In genomic region chr5:10631597-10631996, GRCh38 we compare ENCODE assay signal across 10 cellular contexts.
DNase-seq lines count a peak whose midpoint lies in the region; ATAC-seq and TF ChIP-seq lines count a peak whose summit lies in the region.
"Had no signal": no experiment of that assay in that cellular context is flagged by ENCODE, and none has a peak within 500 bp of the region (broad histone marks: within the 10 kb centered on the region; RNA-seq: fewer than 3 reads in every experiment).

No MANE protein-coding gene starts in this region.

- DNase-seq in activated T-cell treated with anti-CD3 and anti-CD28 coated beads, Interleukin-2, amount 50 U/mL, for 24 hours: no peak
- DNase-seq in activated T-cell treated with anti-CD3 and anti-CD28 coated beads, Interleukin-2, amount 50 U/mL, for 1 hour: no peak
- DNase-seq in stimulated activated naive CD8-positive, alpha-beta T cell treated with anti-CD3 and anti-CD28 coated beads, Interleukin-15, amount 100 ng/mL, for 72 hours: no peak
- no peak for DNase-seq in GM19238 (ENCODE audit: insufficient read length, low spot score)
- no peak for DNase-seq in esophagus muscularis mucosa (ENCODE audit: extremely low spot score)
- DNase-seq in NCI-H2227 treated with DMSO at 0.1 percent for 48 hours (lab: John Stamatoyannopoulos, UW): no peak
- DNase-seq: hippocampal formation, testis had no signal

- peaks cover 81% of the 10 kb centered on the region for H3K79me2 ChIP-seq in OCI-LY3 (ENCODE audit: low read length)

- peak overlapping the region; percentile 71 for H3K4me3 ChIP-seq in OCI-LY3 (ENCODE audit: low read length)
- H3K4me3 ChIP-seq in esophagus muscularis mucosa: no peak overlapping the region
- H3K4me3 ChIP-seq: testis had no signal

- peaks cover 90% of the 10 kb centered on the region for H3K4me1 ChIP-seq in OCI-LY3 (ENCODE audit: low read length)
- H3K4me1 ChIP-seq in esophagus muscularis mucosa: peaks cover 11 to 26% (median 18%) of the 10 kb centered on the region in 4 donors

- H3K27ac ChIP-seq in OCI-LY3 (ENCODE audit: low read length) (peak overlapping the region; percentile 99), esophagus muscularis mucosa (replicated peaks in 1 of 4) (no peak overlapping the region)
- H3K27ac ChIP-seq: testis had no signal

- no peaks in the 10 kb centered on the region for H3K36me3 Mint-ChIP-seq in activated T-cell treated with anti-CD3 and anti-CD28 coated beads, Interleukin-2, amount 50 U/mL, for 24 hours (ENCODE audit: low read depth)

- peak overlapping the region; percentile 62 for H3K4me3 Mint-ChIP-seq in activated T-cell treated with anti-CD3 and anti-CD28 coated beads, Interleukin-2, amount 50 U/mL, for 24 hours
- H3K4me3 Mint-ChIP-seq in stimulated activated naive CD8-positive, alpha-beta T cell treated with anti-CD3 and anti-CD28 coated beads, Interleukin-15, amount 100 ng/mL, for 72 hours: peak overlapping the region; percentile 59 to 69

- TF ChIP-seq CTCF in OCI-LY3 (IDR thresholded peaks at IDR 0.05; ENCODE audit: low read depth, low read length): no peak
- no peak for TF ChIP-seq CTCF in esophagus muscularis mucosa (IDR thresholded peaks at IDR 0.05)

- peak overlapping the region; percentile 90 for H3K27ac Mint-ChIP-seq in activated T-cell treated with anti-CD3 and anti-CD28 coated beads, Interleukin-2, amount 50 U/mL, for 24 hours
- H3K27ac Mint-ChIP-seq in stimulated activated naive CD8-positive, alpha-beta T cell treated with anti-CD3 and anti-CD28 coated beads, Interleukin-15, amount 100 ng/mL, for 72 hours: peak overlapping the region in 1 of 2 donors; percentile 28

- TF ChIP-seq EP300 in esophagus muscularis mucosa (IDR thresholded peaks at IDR 0.05): no peak

- intact Hi-C loops in esophagus muscularis mucosa (cut with DNase I): no loop called here

- H3K9me3 Mint-ChIP-seq in activated T-cell treated with anti-CD3 and anti-CD28 coated beads, Interleukin-2, amount 50 U/mL, for 24 hours: no peaks in the 10 kb centered on the region
- H3K9me3 Mint-ChIP-seq in stimulated activated naive CD8-positive, alpha-beta T cell treated with anti-CD3 and anti-CD28 coated beads, Interleukin-15, amount 100 ng/mL, for 72 hours: peaks cover 8 to 11% of the 10 kb centered on the region in 2 donors

- H3K27me3 Mint-ChIP-seq in activated T-cell treated with anti-CD3 and anti-CD28 coated beads, Interleukin-2, amount 50 U/mL, for 24 hours: peaks cover 20% of the 10 kb centered on the region
- peaks cover 20% of the 10 kb centered on the region for H3K27me3 Mint-ChIP-seq in stimulated activated naive CD8-positive, alpha-beta T cell treated with anti-CD3 and anti-CD28 coated beads, Interleukin-15, amount 100 ng/mL, for 72 hours

- peaks cover 65% of the 10 kb centered on the region for H3K4me1 Mint-ChIP-seq in activated T-cell treated with anti-CD3 and anti-CD28 coated beads, Interleukin-2, amount 50 U/mL, for 24 hours (ENCODE audit: low read depth)
- H3K4me1 Mint-ChIP-seq in stimulated activated naive CD8-positive, alpha-beta T cell treated with anti-CD3 and anti-CD28 coated beads, Interleukin-15, amount 100 ng/mL, for 72 hours: peaks cover 96% of the 10 kb centered on the region

- H3K9ac ChIP-seq in OCI-LY3 (ENCODE audit: low read length): peak overlapping the region; percentile 86

- no peaks in the 10 kb centered on the region for H4K20me1 ChIP-seq in OCI-LY3 (ENCODE audit: insufficient read depth, low read length)

- H3K27me3 ChIP-seq in OCI-LY3 (ENCODE audit: low read depth, low read length) (no peaks in the 10 kb centered on the region), esophagus muscularis mucosa (peaks cover 0 to 36% (median 0%) of the 10 kb centered on the region in 4 donors)
- H3K27me3 ChIP-seq: testis had no signal

- H3K9me3 ChIP-seq in OCI-LY3 (ENCODE audit: insufficient read depth, low read length): no peaks in the 10 kb centered on the region
- no peaks in the 10 kb centered on the region for H3K9me3 ChIP-seq in esophagus muscularis mucosa
- H3K9me3 ChIP-seq: testis had no signal

- ATAC-seq in HG02852 (IDR thresholded peaks at IDR 0.05; ENCODE audit: unreplicated experiment): peak; percentile 5
- no peak for ATAC-seq in stimulated activated naive CD8-positive, alpha-beta T cell treated with anti-CD3 and anti-CD28 coated beads, Interleukin-15, amount 100 ng/mL, for 72 hours

- no peak overlapping the region for H2AFZ ChIP-seq in OCI-LY3 (ENCODE audit: low read depth, low read length)

- H3K4me2 ChIP-seq in OCI-LY3 (ENCODE audit: low read length): peak overlapping the region; percentile 88

- 91% methylated on average over 14 of the region's 15 CpGs for WGBS in esophagus muscularis mucosa

- TF ChIP-seq POLR2A in esophagus muscularis mucosa (IDR thresholded peaks at IDR 0.05; ENCODE audit: low read depth): no peak

- H3K36me3 ChIP-seq in OCI-LY3 (replicated peaks; ENCODE audit: low read depth, low read length) (peaks cover 21% of the 10 kb centered on the region), esophagus muscularis mucosa (no peaks in the 10 kb centered on the region)
